Comparison of ENCODE assay signal across 30 cellular contexts in genomic region chr2:3171564-3172264, GRCh38.
DNase-seq lines count a peak whose midpoint lies in the region; ATAC-seq, FAIRE-seq and TF ChIP-seq lines count a peak whose summit lies in the region.
"Had no signal": no experiment of that assay in that cellular context is flagged by ENCODE, and none has a peak within 500 bp of the region (broad histone marks: within the 10 kb centered on the region; RNA-seq: fewer than 3 reads in every experiment).

No MANE protein-coding gene starts in this region.

- peak; percentile 47 for ATAC-seq in Right ventricle myocardium inferior
- no peak for ATAC-seq in WTC11
- no peak for ATAC-seq in stimulated activated effector memory CD8-positive, alpha-beta T cell treated with anti-CD3 and anti-CD28 coated beads, Interleukin-12 subunit alpha, Interleukin-12 subunit beta, amount 100 ng/mL, for 72 hours
- ATAC-seq in HG03108 (IDR thresholded peaks at IDR 0.05; ENCODE audit: unreplicated experiment): no peak
- ATAC-seq: activated CD8-positive, alpha-beta T cell treated with anti-CD3 and anti-CD28 coated beads, Interleukin-2, amount 10 ng/mL, durations not matched to agents 7 days and 5 days; effector memory CD8-positive, alpha-beta T cell; gastrocnemius medialis; K562 had no signal

- dilution Hi-C loops in keratinocyte (cut with MboI; ENCODE audit: extremely low pct_ligation_motif_present, low sequenced_read_pairs): no loop called here

- no peak overlapping the region for H3K27ac ChIP-seq in right atrium auricular region
- H3K27ac ChIP-seq in keratinocyte (ENCODE audit: control insufficient read depth, insufficient read depth, low read length): peak overlapping the region; percentile 48
- H3K27ac ChIP-seq in colonic mucosa: no peak overlapping the region
- H3K27ac ChIP-seq: gastrocnemius medialis, Peyer's patch, uterus had no signal

- peak; percentile 95 for FAIRE-seq in keratinocyte (lab: Jason Lieb, UNC)
- FAIRE-seq: astrocyte, GM19239, H1, K562 had no signal

- H3K36me3 ChIP-seq in right atrium auricular region (no peaks in the 10 kb centered on the region), keratinocyte (ENCODE audit: control insufficient read depth in 2 of 2, extremely low read depth in 1 of 2, insufficient read depth in 2 of 2, low read length in 2 of 2) (peaks cover 0 to 2% of the 10 kb centered on the region in 2 experiments), colonic mucosa (no peaks in the 10 kb centered on the region)
- H3K36me3 ChIP-seq: gastrocnemius medialis, MG63, Peyer's patch, uterus had no signal

- H2AFZ ChIP-seq in keratinocyte (ENCODE audit: control insufficient read depth, low read length): no peak overlapping the region

- intact Hi-C loops in Right ventricle myocardium inferior (cut with DNase I) (no loop called here), colonic mucosa (cut with DNase I) (no loop called here)

- H3K9ac ChIP-seq in keratinocyte (ENCODE audit: control insufficient read depth, extremely low read depth, insufficient read depth, low read length): no peak overlapping the region
- H3K9ac ChIP-seq in colonic mucosa (ENCODE audit: low read depth in 2 of 2, low read length in 2 of 2): no peak overlapping the region

- H3K4me1 ChIP-seq in right atrium auricular region (no peaks in the 10 kb centered on the region), keratinocyte (ENCODE audit: control insufficient read depth, extremely low read depth, insufficient read depth, low read length) (peaks cover 35% of the 10 kb centered on the region), colonic mucosa (no peaks in the 10 kb centered on the region)
- H3K4me1 ChIP-seq: gastrocnemius medialis, Peyer's patch, uterus had no signal

- no peaks in the 10 kb centered on the region for H4K20me1 ChIP-seq in keratinocyte (ENCODE audit: control insufficient read depth, extremely low read depth, insufficient read depth, low read length)

- TF ChIP-seq CTCF in right atrium auricular region (IDR thresholded peaks at IDR 0.05) (no peak), WTC11 (IDR thresholded peaks at IDR 0.05) (no peak), keratinocyte (optimal IDR thresholded peaks at IDR 0.05 in 1 of 3, IDR thresholded peaks at IDR 0.05 in 1 of 3, conservative IDR thresholded peaks at IDR 0.05 in 1 of 3; ENCODE audit: extremely low read depth in 1 of 3, insufficient read depth in 2 of 3, low read length in 3 of 3) (peak; percentile 24 to 41 (median 27)), colonic mucosa (IDR thresholded peaks at IDR 0.05) (no peak)

- no peaks in the 10 kb centered on the region for H3K9me3 Mint-ChIP-seq in WTC11
- no peaks in the 10 kb centered on the region for H3K9me3 Mint-ChIP-seq in stimulated activated effector memory CD8-positive, alpha-beta T cell treated with anti-CD3 and anti-CD28 coated beads, Interleukin-12 subunit alpha, Interleukin-12 subunit beta, amount 100 ng/mL, for 72 hours
- H3K9me3 Mint-ChIP-seq: effector memory CD8-positive, alpha-beta T cell; neural crest cell had no signal

- H3K4me3 Mint-ChIP-seq in WTC11: no peak overlapping the region
- H3K4me3 Mint-ChIP-seq in stimulated activated effector memory CD8-positive, alpha-beta T cell treated with anti-CD3 and anti-CD28 coated beads, Interleukin-12 subunit alpha, Interleukin-12 subunit beta, amount 100 ng/mL, for 72 hours: no peak overlapping the region
- H3K4me3 Mint-ChIP-seq: activated CD8-positive, alpha-beta T cell treated with anti-CD3 and anti-CD28 coated beads, Interleukin-2, amount 10 ng/mL, durations not matched to agents 7 days and 5 days; activated naive CD8-positive, alpha-beta T cell; CD4-positive, CD25-positive, alpha-beta regulatory T cell; effector memory CD8-positive, alpha-beta T cell; neural crest cell; stimulated activated naive CD8-positive, alpha-beta T cell treated with anti-CD3 and anti-CD28 coated beads, Interleukin-15, amount 100 ng/mL, for 72 hours had no signal

- H3K4me2 ChIP-seq in keratinocyte (ENCODE audit: control insufficient read depth, extremely low read depth, insufficient read depth, low read depth, low read length): peak overlapping the region; percentile 54

- H3K79me2 ChIP-seq in keratinocyte (ENCODE audit: control insufficient read depth, insufficient read depth, low read length): no peaks in the 10 kb centered on the region

- H3K36me3 Mint-ChIP-seq in WTC11: peaks cover 8% of the 10 kb centered on the region; the same call in 1 of the 2 replicates
- peaks cover 27% of the 10 kb centered on the region for H3K36me3 Mint-ChIP-seq in stimulated activated effector memory CD8-positive, alpha-beta T cell treated with anti-CD3 and anti-CD28 coated beads, Interleukin-12 subunit alpha, Interleukin-12 subunit beta, amount 100 ng/mL, for 72 hours

- no peaks in the 10 kb centered on the region for H3K27me3 Mint-ChIP-seq in WTC11 (ENCODE audit: low read depth)
- H3K27me3 Mint-ChIP-seq: activated naive CD8-positive, alpha-beta T cell; CD4-positive, CD25-positive, alpha-beta regulatory T cell; effector memory CD8-positive, alpha-beta T cell; stimulated activated naive CD8-positive, alpha-beta T cell treated with anti-CD3 and anti-CD28 coated beads, Interleukin-15, amount 100 ng/mL, for 72 hours had no signal

- H3K4me3 ChIP-seq in right atrium auricular region: no peak overlapping the region
- peak overlapping the region in 1 of 3 experiments; percentile 4 for H3K4me3 ChIP-seq in keratinocyte (ENCODE audit: control insufficient read depth in 2 of 3, extremely low read depth in 1 of 3, insufficient read depth in 2 of 3, low read depth in 1 of 3, low read length in 3 of 3)
- H3K4me3 ChIP-seq in colonic mucosa: no peak overlapping the region
- H3K4me3 ChIP-seq: gastrocnemius medialis, K562, MG63, Peyer's patch, uterus had no signal

- H3K4me1 Mint-ChIP-seq in WTC11: peaks cover 14% of the 10 kb centered on the region
- no peaks in the 10 kb centered on the region for H3K4me1 Mint-ChIP-seq in stimulated activated effector memory CD8-positive, alpha-beta T cell treated with anti-CD3 and anti-CD28 coated beads, Interleukin-12 subunit alpha, Interleukin-12 subunit beta, amount 100 ng/mL, for 72 hours
- H3K4me1 Mint-ChIP-seq: CD4-positive, CD25-positive, alpha-beta regulatory T cell; stimulated activated naive CD8-positive, alpha-beta T cell treated with anti-CD3 and anti-CD28 coated beads, Interleukin-15, amount 100 ng/mL, for 72 hours had no signal

- H3K27me3 ChIP-seq in right atrium auricular region (no peaks in the 10 kb centered on the region), keratinocyte (ENCODE audit: control insufficient read depth, extremely low read depth, insufficient read depth, low read length) (no peaks in the 10 kb centered on the region), colonic mucosa (no peaks in the 10 kb centered on the region)
- H3K27me3 ChIP-seq: gastrocnemius medialis, MG63, Peyer's patch, uterus had no signal

- H3K27ac Mint-ChIP-seq in WTC11: peak overlapping the region; percentile 52
- peak overlapping the region; percentile 17 for H3K27ac Mint-ChIP-seq in stimulated activated effector memory CD8-positive, alpha-beta T cell treated with anti-CD3 and anti-CD28 coated beads, Interleukin-12 subunit alpha, Interleukin-12 subunit beta, amount 100 ng/mL, for 72 hours
- H3K27ac Mint-ChIP-seq: activated CD8-positive, alpha-beta T cell treated with anti-CD3 and anti-CD28 coated beads, Interleukin-2, amount 10 ng/mL, durations not matched to agents 7 days and 5 days; activated naive CD8-positive, alpha-beta T cell; stimulated activated naive CD8-positive, alpha-beta T cell treated with anti-CD3 and anti-CD28 coated beads, Interleukin-15, amount 100 ng/mL, for 72 hours had no signal

- CTCF ChIA-PET in WTC11 (lab: Charles Lee): no interaction called here

- peaks cover 2% of the 10 kb centered on the region for H3K9me1 ChIP-seq in keratinocyte (ENCODE audit: control insufficient read depth, extremely low read depth, insufficient read depth, low read length)

- DNase-seq in Right ventricle myocardium inferior (ENCODE audit: missing footprints) (no peak), right atrium auricular region (ENCODE audit: low spot score) (no peak), WTC11 (ENCODE audit: low spot score) (no peak), keratinocyte (ENCODE audit: low read depth, low spot score) (peak; percentile 75), colonic mucosa (no peak), NCI-H2029 (lab: John Stamatoyannopoulos, UW) (no peak)
- no peak for DNase-seq in stimulated activated effector memory CD8-positive, alpha-beta T cell treated with anti-CD3 and anti-CD28 coated beads, Interleukin-12 subunit alpha, Interleukin-12 subunit beta, amount 100 ng/mL, for 72 hours (ENCODE audit: low spot score in 2 of 2)
- DNase-seq: activated CD4-positive, alpha-beta T cell treated with anti-CD3 and anti-CD28 coated beads for 4 hours; activated CD8-positive, alpha-beta T cell treated with anti-CD3 and anti-CD28 coated beads, Interleukin-2, amount 10 ng/mL, durations not matched to agents 7 days and 5 days; activated T-cell treated with anti-CD3 and anti-CD28 coated beads for 4 hours; AML-193; CD4-positive, CD25-positive, alpha-beta regulatory T cell; central memory CD4-positive, alpha-beta T cell; effector memory CD8-positive, alpha-beta T cell; gastrocnemius medialis; MG63; NCI-H2081 treated with DMSO at 0.1 percent for 48 hours; NCI-H774; stimulated activated CD8-positive, alpha-beta memory T cell treated with anti-CD3 and anti-CD28 coated beads, Interleukin-4, amount 100 ng/mL, for 48 hours; stimulated activated naive CD8-positive, alpha-beta T cell treated with anti-CD3 and anti-CD28 coated beads, Interleukin-15, amount 100 ng/mL, for 72 hours; SW 1271; uterus had no signal

- no peaks in the 10 kb centered on the region for H3K9me3 ChIP-seq in right atrium auricular region
- no peaks in the 10 kb centered on the region for H3K9me3 ChIP-seq in keratinocyte (ENCODE audit: control insufficient read depth, low read depth, low read length)
- no peaks in the 10 kb centered on the region for H3K9me3 ChIP-seq in colonic mucosa
- H3K9me3 ChIP-seq: gastrocnemius medialis, MG63, Peyer's patch, uterus had no signal

- POLR2A ChIA-PET in WTC11 (lab: Charles Lee): interaction anchor here (0.6 kb wide), 1 partner anchor 336 kb away, joined by 6 read pairs; no protein-coding TSS in a partner anchor

TF ChIP-seq in WTC11, 78 proteins besides CTCF, POLR2A, EP300 and RAD21 (continues in another document):
- TF ChIP-seq, protein P1, sequence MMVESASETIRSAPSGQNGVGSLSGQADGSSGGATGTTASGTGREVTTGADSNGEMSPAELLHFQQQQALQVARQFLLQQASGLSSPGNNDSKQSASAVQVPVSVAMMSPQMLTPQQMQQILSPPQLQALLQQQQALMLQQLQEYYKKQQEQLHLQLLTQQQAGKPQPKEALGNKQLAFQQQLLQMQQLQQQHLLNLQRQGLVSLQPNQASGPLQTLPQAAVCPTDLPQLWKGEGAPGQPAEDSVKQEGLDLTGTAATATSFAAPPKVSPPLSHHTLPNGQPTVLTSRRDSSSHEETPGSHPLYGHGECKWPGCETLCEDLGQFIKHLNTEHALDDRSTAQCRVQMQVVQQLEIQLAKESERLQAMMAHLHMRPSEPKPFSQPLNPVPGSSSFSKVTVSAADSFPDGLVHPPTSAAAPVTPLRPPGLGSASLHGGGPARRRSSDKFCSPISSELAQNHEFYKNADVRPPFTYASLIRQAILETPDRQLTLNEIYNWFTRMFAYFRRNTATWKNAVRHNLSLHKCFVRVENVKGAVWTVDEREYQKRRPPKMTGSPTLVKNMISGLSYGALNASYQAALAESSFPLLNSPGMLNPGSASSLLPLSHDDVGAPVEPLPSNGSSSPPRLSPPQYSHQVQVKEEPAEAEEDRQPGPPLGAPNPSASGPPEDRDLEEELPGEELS (CRISPR knock-in tag; IDR thresholded peaks at IDR 0.05): no peak

Comparison
In these comparisons a context has a peak if more than half of its experiments do, and no peak if none do; other contexts are left out.
1. CTCF ChIP-seq: peak in keratinocyte (3 of 3); none in right atrium auricular region (0 of 2), WTC11 (single experiment) and colonic mucosa (single experiment).